In the genomic region with DNA sequence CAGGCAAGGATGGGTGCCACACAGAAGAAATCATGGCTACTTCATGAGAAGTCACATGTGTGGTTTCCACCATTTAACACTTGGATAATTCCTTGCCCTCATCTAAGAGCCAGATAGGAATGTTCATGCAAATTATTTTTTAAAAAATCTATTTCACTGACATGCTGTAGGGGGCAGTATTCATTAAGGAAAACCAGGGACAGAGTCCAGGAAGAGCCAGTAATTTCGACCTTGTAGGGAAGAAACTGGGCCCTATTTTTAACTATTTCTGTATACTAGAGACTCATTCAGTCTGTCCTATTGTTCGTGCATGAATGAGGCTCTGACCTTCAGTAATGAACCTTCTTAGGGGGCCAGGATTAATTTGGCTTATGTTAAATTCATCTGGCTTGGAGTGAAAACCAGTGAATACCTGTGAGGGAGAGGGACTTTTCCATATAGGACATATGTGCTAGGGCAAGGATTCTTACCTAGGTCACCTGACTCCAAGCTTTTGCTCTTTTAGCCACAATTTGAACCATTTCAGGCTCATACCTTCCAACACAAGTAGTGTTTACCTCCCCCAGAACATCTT, we compare ENCODE assay signal across 8 cellular contexts.
A peak's percentile ranks its signal among the peaks of the same experiment; 100 is the strongest.
DNase-seq lines count a peak whose midpoint lies in the region; ATAC-seq and TF ChIP-seq lines count a peak whose summit lies in the region.

No MANE protein-coding gene starts in this region.

- H3K4me1 ChIP-seq in HCT116 (ENCODE audit: control insufficient read depth in 1 of 2, insufficient read depth in 2 of 2, low read length in 2 of 2) (peaks cover 3 to 4% of the 10 kb centered on the region in 2 experiments; a peak in 3 of 4 replicates), OCI-LY7 (ENCODE audit: insufficient read depth, low read length, poor library complexity, severe bottlenecking) (no peaks in the 10 kb centered on the region), fibroblast of lung (ENCODE audit: control insufficient read depth, extremely low read depth, insufficient read depth, low read length) (no peaks in the 10 kb centered on the region), parathyroid adenoma (no peaks in the 10 kb centered on the region)

- H3K36me3 ChIP-seq in HCT116 (ENCODE audit: control insufficient read depth in 1 of 2, insufficient read depth in 2 of 2, low read length in 2 of 2) (no peaks in the 10 kb centered on the region), OCI-LY7 (ENCODE audit: insufficient read depth, low read length) (no peaks in the 10 kb centered on the region), fibroblast of lung (ENCODE audit: control insufficient read depth, insufficient read depth, low read length) (peaks cover 3% of the 10 kb centered on the region), parathyroid adenoma (ENCODE audit: control insufficient read depth, insufficient read depth, low read length) (no peaks in the 10 kb centered on the region)

- TF ChIP-seq POLR2A in HCT116 (IDR thresholded peaks at IDR 0.05; ENCODE audit: borderline replicate concordance, extremely low read depth, insufficient read depth, insufficient read length) = no peak

- H3K9me3 ChIP-seq in AG04450 (ENCODE audit: control insufficient read depth, insufficient read depth, low read length) = no peaks in the 10 kb centered on the region
- no peaks in the 10 kb centered on the region for H3K9me3 ChIP-seq in HCT116 (ENCODE audit: control insufficient read depth in 1 of 2, insufficient read depth in 1 of 2, low read depth in 1 of 2, low read length in 2 of 2)
- H3K9me3 ChIP-seq in OCI-LY7 (ENCODE audit: low read length) = no peaks in the 10 kb centered on the region
- no peaks in the 10 kb centered on the region for H3K9me3 ChIP-seq in fibroblast of lung (ENCODE audit: control insufficient read depth, insufficient read depth, low read depth, low read length)
- H3K9me3 ChIP-seq in parathyroid adenoma (ENCODE audit: control insufficient read depth, low read length) = no peaks in the 10 kb centered on the region

- H3K9ac ChIP-seq in HCT116 (ENCODE audit: low read length) (no peak overlapping the region), fibroblast of lung (ENCODE audit: insufficient read depth, low read length) (no peak overlapping the region), parathyroid adenoma (no peak overlapping the region)

- RAD21 ChIA-PET in HCT116 (lab: Charles Lee; ENCODE audit: low non-redundant PET in 1 of 2, low total read pairs in 2 of 2, uncharacterized antibody in 2 of 2, unreplicated experiment in 2 of 2) = no interaction called here

- H2AFZ ChIP-seq in HCT116 (ENCODE audit: low read depth, low read length, poor library complexity, severe bottlenecking) = no peak overlapping the region
- no peak overlapping the region for H2AFZ ChIP-seq in OCI-LY7 (ENCODE audit: low read length)
- no peak overlapping the region for H2AFZ ChIP-seq in fibroblast of lung (ENCODE audit: low read length)
- no peak overlapping the region for H2AFZ ChIP-seq in parathyroid adenoma

- POLR2A ChIA-PET in AG04450 (lab: Yijun Ruan, JAX) (no interaction called here), HCT116 (lab: Charles Lee) (no interaction called here), OCI-LY7 (lab: Charles Lee) (no interaction called here)

- H4K20me1 ChIP-seq in HCT116 (ENCODE audit: insufficient read depth) = no peaks in the 10 kb centered on the region
- H4K20me1 ChIP-seq in OCI-LY7 (ENCODE audit: insufficient read depth, low read length) = no peaks in the 10 kb centered on the region
- H4K20me1 ChIP-seq in fibroblast of lung (ENCODE audit: control insufficient read depth, extremely low read depth, insufficient read depth, low read length) = no peaks in the 10 kb centered on the region

- peak; percentile 78 for ATAC-seq in HCT116

- H3K4me3 ChIP-seq in AG04450 (ENCODE audit: low read depth, low read length) (no peak overlapping the region), HCT116 (replicated peaks in 1 of 2; ENCODE audit: low read depth in 1 of 2, low read length in 2 of 2) (no peak overlapping the region), OCI-LY7 (ENCODE audit: low read depth, low read length, poor library complexity, severe bottlenecking) (no peak overlapping the region), fibroblast of lung (replicated peaks in 1 of 4; ENCODE audit: control extremely low read depth in 1 of 4, insufficient read depth in 1 of 4, low read depth in 3 of 4, low read length in 4 of 4) (no peak overlapping the region), parathyroid adenoma (ENCODE audit: low read depth, low read length) (no peak overlapping the region)

- no peak for DNase-seq in AG04450 (ENCODE audit: low read depth, low spot score)
- DNase-seq in HCT116 (ENCODE audit: low read depth, low spot score) = peak; percentile 23
- peak; percentile 1 for DNase-seq in OCI-LY7 (ENCODE audit: low spot score)
- DNase-seq in fibroblast of lung (ENCODE audit: low read depth in 2 of 2) = peak; percentile 63 to 70
- no peak for DNase-seq in NCI-H345 treated with DMSO at 0.1 percent for 48 hours (lab: John Stamatoyannopoulos, UW; ENCODE audit: unreplicated experiment)
- no peak for DNase-seq in activated CD4-positive, alpha-beta T cell treated with anti-CD3 and anti-CD28 coated beads, Interleukin-2, amount 50 U/mL, for 48 hours
- no peak for DNase-seq in activated CD4-positive, alpha-beta T cell treated with anti-CD3 and anti-CD28 coated beads, Interleukin-2, amount 50 U/mL, for 4 hours

- peak; percentile 65 for TF ChIP-seq CTCF in AG04450 (IDR thresholded peaks at IDR 0.05; ENCODE audit: low read depth, low read length)
- TF ChIP-seq CTCF in HCT116 (IDR thresholded peaks at IDR 0.05 in 2 of 3, conservative IDR thresholded peaks at IDR 0.05 in 1 of 3; ENCODE audit: borderline replicate concordance in 1 of 3, insufficient read depth in 1 of 3, low read depth in 2 of 3, low read length in 2 of 3) = peak; percentile 54 to 72 (median 58); a peak in 5 of 6 replicates
- TF ChIP-seq CTCF in OCI-LY7 (conservative IDR thresholded peaks at IDR 0.05; ENCODE audit: low read length) = peak; percentile 74
- TF ChIP-seq CTCF in fibroblast of lung (conservative IDR thresholded peaks at IDR 0.05 in 1 of 2, IDR thresholded peaks at IDR 0.05 in 1 of 2; ENCODE audit: low read depth in 1 of 2, low read length in 2 of 2) = peak; percentile 52 to 59
- TF ChIP-seq CTCF in parathyroid adenoma (IDR thresholded peaks at IDR 0.05) = peak; percentile 23

- H3K27ac ChIP-seq in AG04450 (ENCODE audit: low read depth, low read length) (no peak overlapping the region), HCT116 (ENCODE audit: low read depth, low read length) (no peak overlapping the region), OCI-LY7 (ENCODE audit: low read depth, low read length, poor library complexity, severe bottlenecking) (no peak overlapping the region), fibroblast of lung (ENCODE audit: insufficient read depth, low read length) (no peak overlapping the region), parathyroid adenoma (no peak overlapping the region)

- TF ChIP-seq RAD21 in HCT116 (IDR thresholded peaks at IDR 0.05; ENCODE audit: low read depth) = peak; percentile 72

- H3K4me2 ChIP-seq in HCT116 (ENCODE audit: low read length) (no peak overlapping the region), OCI-LY7 (ENCODE audit: low read length) (no peak overlapping the region), fibroblast of lung (ENCODE audit: extremely low read depth, insufficient read depth, low read length) (no peak overlapping the region), parathyroid adenoma (ENCODE audit: low read length) (no peak overlapping the region)

- no peaks in the 10 kb centered on the region for H3K9me2 ChIP-seq in HCT116 (ENCODE audit: insufficient read depth)
- no peaks in the 10 kb centered on the region for H3K9me2 ChIP-seq in OCI-LY7 (ENCODE audit: insufficient read depth, low read length)

- H3K79me2 ChIP-seq in HCT116 (ENCODE audit: insufficient read depth, low read length) = no peaks in the 10 kb centered on the region
- no peaks in the 10 kb centered on the region for H3K79me2 ChIP-seq in OCI-LY7 (ENCODE audit: insufficient read depth, low read depth, low read length)
- H3K79me2 ChIP-seq in fibroblast of lung (ENCODE audit: control insufficient read depth, insufficient read depth, low read length) = peaks cover under 1% of the 10 kb centered on the region
- H3K79me2 ChIP-seq in parathyroid adenoma = no peaks in the 10 kb centered on the region

- intact Hi-C loops in HCT116 (cut with micrococcal nuclease) (loop anchor here (1.0 to 10.0 kb wide), 2 partner anchors 227 to 449 kb away; no protein-coding TSS in a partner anchor), OCI-LY7 (cut with micrococcal nuclease; ENCODE audit: unreplicated experiment) (no loop called here)

- BruUV-seq in HCT116 (replicated peaks; lab: Mats Ljungman, UMichigan) = no TSS peak
- BruUV-seq in OCI-LY7 (replicated peaks; lab: Mats Ljungman, UMichigan) = no TSS peak

- CTCF ChIA-PET in AG04450 (lab: Charles Lee) (interaction anchor here (0.9 to 8.8 kb wide), 30 partner anchors 8 to 451 kb away, joined by 3 to 182 read pairs (median 5); no protein-coding TSS in a partner anchor), HCT116 (lab: Charles Lee) (no interaction called here), OCI-LY7 (lab: Charles Lee; ENCODE audit: unreplicated experiment) (no interaction called here)

- H3K27me3 ChIP-seq in AG04450 (ENCODE audit: control insufficient read depth, insufficient read depth, low read length) (no peaks in the 10 kb centered on the region), HCT116 (ENCODE audit: insufficient read depth, low read length) (no peaks in the 10 kb centered on the region), fibroblast of lung (ENCODE audit: control insufficient read depth, insufficient read depth, low read length) (no peaks in the 10 kb centered on the region), parathyroid adenoma (ENCODE audit: control insufficient read depth, insufficient read depth, low read length) (no peaks in the 10 kb centered on the region)

TF ChIP-seq in HCT116, 20 proteins besides CTCF, POLR2A, EP300 and RAD21 (continues in another document):
- TF ChIP-seq ZFX (IDR thresholded peaks at IDR 0.05) = no peak
- TF ChIP-seq ZNF274 (IDR thresholded peaks at IDR 0.05; ENCODE audit: low read depth, low read length) = no peak
- TF ChIP-seq EGR1 (IDR thresholded peaks at IDR 0.05; ENCODE audit: low read depth) = no peak
- TF ChIP-seq ELF1 (IDR thresholded peaks at IDR 0.05; ENCODE audit: borderline replicate concordance, low read depth) = no peak
- TF ChIP-seq TCF7L2 (IDR thresholded peaks at IDR 0.05; ENCODE audit: borderline replicate concordance, extremely low read depth, insufficient read depth, insufficient read length) = no peak

Comparison
In these comparisons a context has a peak if more than half of its experiments do, and no peak if none do; other contexts are left out.
1. DNase-seq: peak in HCT116 (single experiment), OCI-LY7 (single experiment) and fibroblast of lung (2 of 2); none in AG04450 (single experiment), NCI-H345 treated with DMSO at 0.1 percent for 48 hours (single experiment), activated CD4-positive, alpha-beta T cell treated with anti-CD3 and anti-CD28 coated beads, Interleukin-2, amount 50 U/mL, for 48 hours (0 of 2) and activated CD4-positive, alpha-beta T cell treated with anti-CD3 and anti-CD28 coated beads, Interleukin-2, amount 50 U/mL, for 4 hours (0 of 2).
2. CTCF ChIP-seq: peak in every context shown above with its lines; median percentile 74 in OCI-LY7; 65 in AG04450; 58 in HCT116; 56 in fibroblast of lung; 23 in parathyroid adenoma.